35 cellular contexts compared by ENCODE assay signal in the genomic region with DNA sequence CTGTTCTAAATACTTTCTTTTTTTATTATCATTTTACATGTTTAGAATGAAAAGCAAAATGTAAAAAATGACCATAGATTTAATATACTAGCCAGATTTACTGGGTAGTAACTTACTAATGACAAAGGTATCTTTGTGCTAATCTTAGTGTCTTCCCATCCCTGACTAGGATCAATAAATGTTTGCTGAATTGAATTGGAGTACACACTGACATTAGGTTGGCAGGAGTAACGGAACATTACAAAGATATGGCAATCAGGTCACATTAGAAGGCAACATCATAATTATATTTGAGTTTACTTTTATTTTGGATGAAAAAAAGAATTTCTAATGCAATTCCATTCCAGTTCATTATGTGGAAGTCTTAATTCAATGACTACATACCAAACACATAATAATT.
"Had no signal": no experiment of that assay in that cellular context is flagged by ENCODE, and none has a peak within 500 bp of the region (broad histone marks: within the 10 kb centered on the region; RNA-seq: fewer than 3 reads in every experiment).

No MANE protein-coding gene starts in this region.

- H3K27me3 ChIP-seq: MG63 had no signal

- H3K9me3 ChIP-seq: MG63 had no signal

- H3K36me3 ChIP-seq: MG63 had no signal

- DNase-seq: Karpas-422, Kasumi-1, MG63, MM.1S, MV-4-11, NCI-H1048, NCI-H1092, NCI-H1092 treated with DMSO at 0.1 percent for 48 hours, NCI-H1105, NCI-H1105 treated with DMSO at 0.1 percent for 48 hours, NCI-H1417, NCI-H1417 treated with DMSO at 0.1 percent for 48 hours, NCI-H1436, NCI-H1436 treated with DMSO at 0.1 percent for 48 hours, NCI-H146, NCI-H1694, NCI-H1694 treated with DMSO at 0.1 percent for 48 hours, NCI-H187, NCI-H187 treated with DMSO at 0.1 percent for 48 hours, NCI-H1930, NCI-H2029, NCI-H2029 treated with DMSO at 0.1 percent for 48 hours, NCI-H2081, NCI-H2081 treated with DMSO at 0.1 percent for 48 hours, NCI-H2107, NCI-H2171, NCI-H2171 treated with DMSO at 0.1 percent for 48 hours, NCI-H2227 treated with DMSO at 0.1 percent for 48 hours, NCI-H226, NCI-H446, NCI-H446 treated with DMSO at 0.1 percent for 48 hours, NCI-H510A, NCI-H510A treated with DMSO at 0.1 percent for 48 hours, NCI-H524, NCI-H524 treated with DMSO at 0.1 percent for 48 hours had no signal

- H3K4me3 ChIP-seq: MG63 had no signal
